In genomic region chr2:3793233-3793632, GRCh38 we compare ENCODE assay signal across 17 cellular contexts.
A peak's percentile ranks its signal among the peaks of the same experiment; 100 is the strongest.
DNase-seq lines count a peak whose midpoint lies in the region; ATAC-seq, FAIRE-seq and TF ChIP-seq lines count a peak whose summit lies in the region.
"Had no signal": no experiment of that assay in that cellular context is flagged by ENCODE, and none has a peak within 500 bp of the region (broad histone marks: within the 10 kb centered on the region; RNA-seq: fewer than 3 reads in every experiment).

No MANE protein-coding gene starts in this region.

- H3K9me3 ChIP-seq in right cardiac atrium (ENCODE audit: control insufficient read depth, low read length) (no peaks in the 10 kb centered on the region), trophoblast cell (ENCODE audit: insufficient read depth, low read depth, low read length) (no peaks in the 10 kb centered on the region), transverse colon (no peaks in the 10 kb centered on the region)

- DNase-seq in Right ventricle myocardium inferior (ENCODE audit: missing footprints), result no peak
- no peak for DNase-seq in right cardiac atrium
- peak; percentile 35 for DNase-seq in left ventricle myocardium superior
- DNase-seq in cardiac septum (ENCODE audit: low spot score), result no peak
- DNase-seq in HTR-8/SVneo (ENCODE audit: insufficient read length, low spot score), result no peak
- no peak for DNase-seq in trophoblast cell
- DNase-seq in transverse colon, result no peak
- DNase-seq: C1 segment of cervical spinal cord; Calu3; CD4-positive, alpha-beta memory T cell; COR-L47; DND-41; GDM1; H9 had no signal

- no peak overlapping the region for H3K18ac ChIP-seq in trophoblast cell (ENCODE audit: low read length)

- H3K4me1 ChIP-seq in right cardiac atrium (ENCODE audit: control insufficient read depth, insufficient read depth, low read length) (no peaks in the 10 kb centered on the region), trophoblast cell (ENCODE audit: control insufficient read depth in 1 of 2, insufficient read depth in 2 of 2, low read length in 2 of 2) (no peaks in the 10 kb centered on the region), transverse colon (no peaks in the 10 kb centered on the region)

- H3K4me2 ChIP-seq in trophoblast cell (ENCODE audit: low read length), result no peak overlapping the region
- H3K4me2 ChIP-seq: GM23338 had no signal

- H2BK5ac ChIP-seq in trophoblast cell (ENCODE audit: low read depth, low read length, poor library complexity), result no peak overlapping the region

- in situ Hi-C loops in transverse colon (cut with MboI; ENCODE audit: low pct_ligation_motif_present in 1 of 4, low pct_unique_long_range_greater_than_20kb in 1 of 4, low sequenced_read_pairs in 3 of 4), result no loop called here

- peak; percentile 48 for ATAC-seq in Right ventricle myocardium inferior
- no peak for ATAC-seq in right cardiac atrium
- ATAC-seq in left ventricle myocardium superior, result peak; percentile 47
- ATAC-seq: GM12878, GM23338, HCT116 had no signal

- no peak overlapping the region for H3K14ac ChIP-seq in trophoblast cell (ENCODE audit: low read length)

- H3K36me3 ChIP-seq in trophoblast cell (ENCODE audit: control insufficient read depth in 1 of 2, insufficient read depth in 2 of 2, low read length in 2 of 2), result no peaks in the 10 kb centered on the region
- no peaks in the 10 kb centered on the region for H3K36me3 ChIP-seq in transverse colon

- H3K9ac ChIP-seq in trophoblast cell (ENCODE audit: low read length), result peak overlapping the region; percentile 19

- TF ChIP-seq POLR2A in transverse colon (IDR thresholded peaks at IDR 0.05), result no peak

- no peak overlapping the region for H2AK5ac ChIP-seq in trophoblast cell (ENCODE audit: low read length)

- no peak for TF ChIP-seq CTCF in transverse colon (IDR thresholded peaks at IDR 0.05)

- H3K27me3 ChIP-seq in right cardiac atrium (ENCODE audit: control insufficient read depth, insufficient read depth), result no peaks in the 10 kb centered on the region
- H3K27me3 ChIP-seq in trophoblast cell (ENCODE audit: insufficient read depth, low read length), result no peaks in the 10 kb centered on the region
- H3K27me3 ChIP-seq in transverse colon, result no peaks in the 10 kb centered on the region

- WGBS in right cardiac atrium, result 80% methylated on average over 5 of the region's 5 CpGs
- WGBS in trophoblast cell (ENCODE audit: extremely low coverage, insufficient coverage, insufficient read length), result no CpG with 5 or more reads among the region's 5 CpGs
- 94% methylated on average over 5 of the region's 5 CpGs; no CpG with 5 or more reads in 1 of the 2 donors for WGBS in transverse colon (ENCODE audit: low coverage in 1 of 2), 2 donors

- H3K79me1 ChIP-seq in trophoblast cell (ENCODE audit: low read length), result no peaks in the 10 kb centered on the region

- FAIRE-seq in HTR-8/SVneo (lab: Jason Lieb, UNC), result peak; percentile 4
- FAIRE-seq: GM12878 had no signal

- no peak overlapping the region for H3K23ac ChIP-seq in trophoblast cell (ENCODE audit: low read length)

- H2BK120ac ChIP-seq in trophoblast cell (ENCODE audit: insufficient read depth, low read length, poor library complexity), result no peak overlapping the region

- no peak for TF ChIP-seq EP300 in transverse colon (IDR thresholded peaks at IDR 0.05; ENCODE audit: low read depth)

- intact Hi-C loops in Right ventricle myocardium inferior (cut with DNase I) (no loop called here), right cardiac atrium (cut with DNase I) (no loop called here), left ventricle myocardium superior (cut with micrococcal nuclease) (no loop called here), cardiac septum (cut with DNase I) (no loop called here), transverse colon (cut with DNase I; ENCODE audit: low total_unique reads) (loop anchor here (5.0 kb wide), 1 partner anchor 44 kb away; no protein-coding TSS in a partner anchor)

- H3K79me2 ChIP-seq in trophoblast cell (ENCODE audit: control insufficient read depth, insufficient read depth, low read length, poor library complexity), result no peaks in the 10 kb centered on the region

- no peak overlapping the region for H3K4ac ChIP-seq in trophoblast cell (ENCODE audit: low read depth, low read length)

- H2BK12ac ChIP-seq in trophoblast cell (ENCODE audit: low read length), result no peak overlapping the region

- no peak overlapping the region for H4K12ac ChIP-seq in trophoblast cell (ENCODE audit: low read depth, low read length)

- no peak overlapping the region for H3K4me3 ChIP-seq in right cardiac atrium (ENCODE audit: low read length)
- H3K4me3 ChIP-seq in trophoblast cell (ENCODE audit: low read depth, low read length), result no peak overlapping the region
- H3K4me3 ChIP-seq in transverse colon, result no peak overlapping the region
- H3K4me3 ChIP-seq: GM12878, GM23338 had no signal

- H4K8ac ChIP-seq in trophoblast cell (ENCODE audit: low read depth, low read length), result no peak overlapping the region

- H2AFZ ChIP-seq in trophoblast cell (ENCODE audit: insufficient read depth, low read length, poor library complexity), result no peak overlapping the region
- H2AFZ ChIP-seq: GM23338 had no signal

- no peak overlapping the region for H4K91ac ChIP-seq in trophoblast cell (ENCODE audit: low read depth, low read length)

- H3K27ac ChIP-seq in right cardiac atrium (ENCODE audit: low read length) (no peak overlapping the region), trophoblast cell (ENCODE audit: low read depth, low read length) (no peak overlapping the region), transverse colon (no peak overlapping the region)

Comparison
In these comparisons a context has a peak if more than half of its experiments do, and no peak if none do; other contexts are left out.
1. ATAC-seq: peak in Right ventricle myocardium inferior (single experiment) and left ventricle myocardium superior (single experiment); none in right cardiac atrium (0 of 2).